10 cellular contexts compared by ENCODE assay signal in genomic region chr3:182609575-182610156, GRCh38.
DNase-seq lines count a peak whose midpoint lies in the region; ATAC-seq and TF ChIP-seq lines count a peak whose summit lies in the region.
"Had no signal": no experiment of that assay in that cellular context is flagged by ENCODE, and none has a peak within 500 bp of the region (broad histone marks: within the 10 kb centered on the region; RNA-seq: fewer than 3 reads in every experiment).

No MANE protein-coding gene starts in this region.

- H2AFZ ChIP-seq in PC-9 = peak overlapping the region; percentile 53

- POLR2A ChIA-PET in A673 (lab: Charles Lee; ENCODE audit: low non-redundant PET) (no interaction called here), HEK293 (lab: Yijun Ruan, JAX) (no interaction called here), PC-9 (lab: Charles Lee; ENCODE audit: unreplicated experiment) (interaction anchor here (0.5 kb wide), 1 partner anchor 326 kb away, joined by 4 read pairs; no protein-coding TSS in a partner anchor)

- no peak for ATAC-seq in GM18519 (IDR thresholded peaks at IDR 0.05; ENCODE audit: low FRiP score, unreplicated experiment)
- no peak for ATAC-seq in GM18498 (IDR thresholded peaks at IDR 0.05; ENCODE audit: unreplicated experiment)

- no peaks in the 10 kb centered on the region for H3K27me3 ChIP-seq in A673 (replicated peaks; ENCODE audit: insufficient read depth, low read depth, low read length, poor library complexity)
- H3K27me3 ChIP-seq in PC-9 (ENCODE audit: insufficient read depth, low read depth) = no peaks in the 10 kb centered on the region

- H3K4me2 ChIP-seq in PC-9 = peak overlapping the region; percentile 50

- no peak overlapping the region for H3K27ac ChIP-seq in A673 (ENCODE audit: low read depth, low read length, poor library complexity, severe bottlenecking)
- H3K27ac ChIP-seq in HEK293 (ENCODE audit: extremely low read depth, low read depth, low read length) = no peak overlapping the region
- peak overlapping the region; percentile 80 for H3K27ac ChIP-seq in PC-9

- intact Hi-C loops in A673 (cut with micrococcal nuclease; ENCODE audit: unreplicated experiment) = loop anchor here (10.0 kb wide), 1 partner anchor 345 kb away; no protein-coding TSS in a partner anchor
- intact Hi-C loops in PC-9 (cut with micrococcal nuclease; ENCODE audit: unreplicated experiment) = loop anchor here (5.0 to 10.0 kb wide), 3 partner anchors 77 to 1805 kb away; no protein-coding TSS in a partner anchor

- H4K20me1 ChIP-seq in PC-9 (ENCODE audit: insufficient read depth) = no peaks in the 10 kb centered on the region

- BruUV-seq in A673 (replicated peaks; lab: Mats Ljungman, UMichigan) = no TSS peak
- BruUV-seq in PC-9 (replicated peaks; lab: Mats Ljungman, UMichigan) = no TSS peak

- H3K9me2 ChIP-seq in PC-9 (ENCODE audit: insufficient read depth) = no peaks in the 10 kb centered on the region

- TF ChIP-seq CTCF in A673 (conservative IDR thresholded peaks at IDR 0.05; ENCODE audit: low read depth, low read length) (no peak), HEK293 (tag by site-specific recombination; IDR thresholded peaks at IDR 0.05) (no peak), PC-9 (conservative IDR thresholded peaks at IDR 0.05) (no peak)

- H3K36me3 ChIP-seq in A673 (ENCODE audit: insufficient read depth, low read length, poor library complexity, severe bottlenecking) (no peaks in the 10 kb centered on the region), HEK293 (ENCODE audit: control insufficient read depth in 2 of 2, insufficient read depth in 1 of 2, low read length in 2 of 2) (no peaks in the 10 kb centered on the region), PC-9 (ENCODE audit: low read depth) (no peaks in the 10 kb centered on the region)

- peak; percentile 12 for DNase-seq in A673 (ENCODE audit: low spot score)
- DNase-seq in PC-9 = peak; percentile 78 to 98
- DNase-seq in kidney tubule cell (ENCODE audit: low spot score) = peak; percentile 75
- no peak for DNase-seq in stimulated activated CD8-positive, alpha-beta memory T cell treated with anti-CD3 and anti-CD28 coated beads, Interleukin-4, amount 100 ng/mL, for 48 hours
- DNase-seq in NCI-H446 treated with DMSO at 0.1 percent for 48 hours (lab: John Stamatoyannopoulos, UW) = no peak
- DNase-seq: activated CD4-positive, alpha-beta T cell treated with anti-CD3 and anti-CD28 coated beads, Interleukin-2, amount 50 U/mL, for 4 hours; NCI-H1694 had no signal

- H3K4me3 ChIP-seq in A673 (ENCODE audit: low read depth, low read length, poor library complexity, severe bottlenecking) (no peak overlapping the region), HEK293 (ENCODE audit: low read depth, low read length) (no peak overlapping the region), PC-9 (peak overlapping the region; percentile 2; the same call in 1 of the 2 replicates)

- H3K79me2 ChIP-seq in PC-9 (ENCODE audit: low read depth) = no peaks in the 10 kb centered on the region

- H3F3A ChIP-seq in PC-9 (ENCODE audit: insufficient read depth, low read depth) = peaks cover 37% of the 10 kb centered on the region

- H3K4me1 ChIP-seq in A673 (ENCODE audit: insufficient read depth, low read length, poor library complexity, severe bottlenecking) (peaks cover 2% of the 10 kb centered on the region), HEK293 (ENCODE audit: control insufficient read depth, insufficient read depth, low read length) (peaks cover 3% of the 10 kb centered on the region; the same call in 1 of the 2 replicates), PC-9 (replicated peaks; ENCODE audit: insufficient read depth) (peaks cover 39% of the 10 kb centered on the region)

- CTCF ChIA-PET in A673 (lab: Charles Lee) = no interaction called here
- CTCF ChIA-PET in HEK293 (lab: Yijun Ruan, JAX) = interaction anchor here (0.9 kb wide), 1 partner anchor 11 kb away, joined by 4 read pairs; no protein-coding TSS in a partner anchor
- CTCF ChIA-PET in PC-9 (lab: Charles Lee) = no interaction called here

- H3K9me3 ChIP-seq in A673 (ENCODE audit: low read depth, low read length, poor library complexity, severe bottlenecking) = no peaks in the 10 kb centered on the region
- H3K9me3 ChIP-seq in HEK293 (ENCODE audit: control insufficient read depth, insufficient read depth, low read depth, low read length) = no peaks in the 10 kb centered on the region
- no peaks in the 10 kb centered on the region for H3K9me3 ChIP-seq in PC-9 (ENCODE audit: insufficient read depth, low read depth)

TF ChIP-seq in HEK293, 187 proteins besides CTCF, POLR2A, EP300 and RAD21 (continues in another document):
- TF ChIP-seq ZNF292 (tag by site-specific recombination; IDR thresholded peaks at IDR 0.05; ENCODE audit: borderline replicate concordance, low read depth) = no peak
- no peak for TF ChIP-seq ZNF830 (tag by site-specific recombination; IDR thresholded peaks at IDR 0.05; ENCODE audit: low read depth)
- TF ChIP-seq BCL6B (tag by site-specific recombination; IDR thresholded peaks at IDR 0.05) = no peak
- no peak for TF ChIP-seq ZNF274 (IDR thresholded peaks at IDR 0.05; ENCODE audit: low read length)
- TF ChIP-seq ZNF274 (tag by site-specific recombination; IDR thresholded peaks at IDR 0.05; ENCODE audit: borderline replicate concordance) = no peak
- TF ChIP-seq ZNF558 (tag by site-specific recombination; IDR thresholded peaks at IDR 0.05) = no peak
- TF ChIP-seq SP2 (tag by site-specific recombination; IDR thresholded peaks at IDR 0.05) = no peak
- TF ChIP-seq ZNF366 (tag by site-specific recombination; conservative IDR thresholded peaks at IDR 0.05) = 0 out of 2 replicates have a peak, but pooled peaks have one; percentile 18
- TF ChIP-seq ZNF266 (tag by site-specific recombination; IDR thresholded peaks at IDR 0.05; ENCODE audit: low read depth) = no peak
- no peak for TF ChIP-seq SCRT1 (tag by site-specific recombination; IDR thresholded peaks at IDR 0.05; ENCODE audit: borderline replicate concordance)
- no peak for TF ChIP-seq ZNF19 (tag by site-specific recombination; IDR thresholded peaks at IDR 0.05; ENCODE audit: low read depth)
- TF ChIP-seq ZNF335 (tag by site-specific recombination; conservative IDR thresholded peaks at IDR 0.05) = no peak
- TF ChIP-seq EGR2 (tag by site-specific recombination; IDR thresholded peaks at IDR 0.05; ENCODE audit: low read depth) = 0 out of 2 replicates have a peak, but pooled peaks have one; percentile 14
- no peak for TF ChIP-seq PRDM2 (tag by site-specific recombination; IDR thresholded peaks at IDR 0.05; ENCODE audit: borderline replicate concordance)
- TF ChIP-seq GLI2 (tag by site-specific recombination; IDR thresholded peaks at IDR 0.05; ENCODE audit: borderline replicate concordance, low read depth) = no peak

Comparison
In these comparisons a context has a peak if more than half of its experiments do, and no peak if none do; other contexts are left out.
1. DNase-seq: peak in A673 (single experiment), PC-9 (2 of 2) and kidney tubule cell (single experiment); none in stimulated activated CD8-positive, alpha-beta memory T cell treated with anti-CD3 and anti-CD28 coated beads, Interleukin-4, amount 100 ng/mL, for 48 hours (single experiment) and NCI-H446 treated with DMSO at 0.1 percent for 48 hours (single experiment).